ENCODE assay signal across 11 cellular contexts in the genomic region with DNA sequence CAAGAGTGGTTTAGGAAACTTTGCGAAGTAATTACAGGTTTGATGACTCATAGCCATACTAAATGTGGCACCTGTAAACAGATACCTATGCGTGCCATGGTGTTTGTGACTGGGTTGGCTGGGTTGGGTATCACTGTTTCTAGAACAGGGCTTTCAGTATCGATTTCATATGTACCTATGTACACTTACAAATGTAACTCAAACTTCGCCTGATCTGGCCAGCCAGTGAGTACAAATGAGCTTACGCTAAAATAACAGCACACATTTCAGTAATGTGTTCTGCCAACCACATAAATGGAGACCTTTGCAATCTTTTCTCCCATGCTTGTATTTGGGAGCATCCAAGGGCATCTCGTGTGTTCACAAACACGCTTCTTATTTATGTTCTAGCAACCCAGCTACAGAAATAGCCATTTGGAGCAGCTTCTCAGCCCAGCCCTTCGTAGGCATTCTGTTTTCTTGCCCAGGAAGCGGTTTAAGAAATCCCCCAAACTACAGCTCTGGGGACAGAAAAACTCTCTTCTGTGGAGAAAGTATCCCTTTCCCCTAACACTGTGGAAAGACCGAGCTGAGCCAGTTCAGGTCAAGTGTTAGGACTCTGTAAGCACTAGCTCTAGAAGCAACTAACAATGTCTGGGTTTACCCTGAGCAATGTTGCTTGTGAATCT. TPM values are rescaled to one million over a fixed set of nuclear protein-coding genes. Genes with fewer than 3 reads are reported as not detected.
DNase-seq lines count a peak whose midpoint lies in the region; ATAC-seq and TF ChIP-seq lines count a peak whose summit lies in the region.
"Had no signal": no experiment of that assay in that cellular context is flagged by ENCODE, and none has a peak within 500 bp of the region (broad histone marks: within the 10 kb centered on the region; RNA-seq: fewer than 3 reads in every experiment).

No MANE protein-coding gene starts in this region.

- H3K4me1 ChIP-seq in SJCRH30 = no peaks in the 10 kb centered on the region

- CTCF ChIA-PET in activated CD4-positive, alpha-beta memory T cell treated with anti-CD3 and anti-CD28 coated beads, Interleukin-2, amount 10 ng/mL, durations not matched to agents 7 days and 5 days (lab: Charles Lee) = interaction anchor here (0.6 to 2.2 kb wide), 11 partner anchors 8 to 433 kb away, joined by 3 to 11 read pairs (median 3); a partner anchor contains a TSS

- no peaks in the 10 kb centered on the region for H3K27me3 Mint-ChIP-seq in activated CD4-positive, alpha-beta memory T cell treated with anti-CD3 and anti-CD28 coated beads, Interleukin-2, amount 10 ng/mL, durations not matched to agents 7 days and 5 days
- H3K27me3 Mint-ChIP-seq in nephron (ENCODE audit: low read depth) = peaks cover 5% of the 10 kb centered on the region

- POLR2A ChIA-PET in activated CD4-positive, alpha-beta memory T cell treated with anti-CD3 and anti-CD28 coated beads, Interleukin-2, amount 10 ng/mL, durations not matched to agents 7 days and 5 days (lab: Charles Lee) = interaction anchor here (0.6 to 4.2 kb wide), 30 partner anchors 10 to 434 kb away, joined by 3 to 58 read pairs (median 5); a partner anchor contains a TSS

- H3K36me3 ChIP-seq in SJCRH30 = no peaks in the 10 kb centered on the region
- H3K36me3 ChIP-seq: SJSA1 had no signal

- no peaks in the 10 kb centered on the region for H3K9me3 Mint-ChIP-seq in activated CD4-positive, alpha-beta memory T cell treated with anti-CD3 and anti-CD28 coated beads, Interleukin-2, amount 10 ng/mL, durations not matched to agents 7 days and 5 days
- H3K9me3 Mint-ChIP-seq in nephron = no peaks in the 10 kb centered on the region

- H3K27ac ChIP-seq in SJCRH30 = no peak overlapping the region
- H3K27ac ChIP-seq: 22Rv1, SJSA1 had no signal

- H3K4me3 Mint-ChIP-seq in activated CD4-positive, alpha-beta memory T cell treated with anti-CD3 and anti-CD28 coated beads, Interleukin-2, amount 10 ng/mL, durations not matched to agents 7 days and 5 days = peak overlapping the region; percentile 46
- H3K4me3 Mint-ChIP-seq in nephron = no peak overlapping the region

- ATAC-seq in HG03378 (IDR thresholded peaks at IDR 0.05; ENCODE audit: unreplicated experiment) = peak; percentile 97

- H3K27me3 ChIP-seq in SJCRH30 = no peaks in the 10 kb centered on the region
- H3K27me3 ChIP-seq: SJSA1 had no signal

- H3K4me3 ChIP-seq in SJCRH30 = no peak overlapping the region
- H3K4me3 ChIP-seq: SJSA1 had no signal

- peak overlapping the region; percentile 96 for H3K27ac Mint-ChIP-seq in activated CD4-positive, alpha-beta memory T cell treated with anti-CD3 and anti-CD28 coated beads, Interleukin-2, amount 10 ng/mL, durations not matched to agents 7 days and 5 days
- H3K27ac Mint-ChIP-seq in nephron = peak overlapping the region in 2 of 3 experiments; percentile 4 to 42

- no peak for TF ChIP-seq CTCF in nephron (IDR thresholded peaks at IDR 0.05; ENCODE audit: unreplicated experiment in 3 of 3)

- peak; percentile 8 for DNase-seq in DMS 273 (lab: John Stamatoyannopoulos, UW; ENCODE audit: unreplicated experiment)
- DNase-seq in DMS 273 treated with DMSO at 0.1 percent for 48 hours (lab: John Stamatoyannopoulos, UW) = no peak
- DNase-seq in activated CD4-positive, alpha-beta memory T cell treated with anti-CD3 and anti-CD28 coated beads, Interleukin-2, amount 10 ng/mL, durations not matched to agents 7 days and 5 days = peak; percentile 82
- no peak for DNase-seq in hippocampal formation (lab: John Stamatoyannopoulos, UW)
- no peak for DNase-seq in SJCRH30
- no peak for DNase-seq in retina
- DNase-seq: left cardiac atrium had no signal

- no peaks in the 10 kb centered on the region for H3K9me3 ChIP-seq in SJCRH30 (replicated peaks)
- H3K9me3 ChIP-seq: SJSA1 had no signal

- H3K4me1 Mint-ChIP-seq in activated CD4-positive, alpha-beta memory T cell treated with anti-CD3 and anti-CD28 coated beads, Interleukin-2, amount 10 ng/mL, durations not matched to agents 7 days and 5 days = peaks cover 61% of the 10 kb centered on the region
- peaks cover 69% of the 10 kb centered on the region for H3K4me1 Mint-ChIP-seq in nephron

- peaks cover 6% of the 10 kb centered on the region for H3K36me3 Mint-ChIP-seq in activated CD4-positive, alpha-beta memory T cell treated with anti-CD3 and anti-CD28 coated beads, Interleukin-2, amount 10 ng/mL, durations not matched to agents 7 days and 5 days (ENCODE audit: low read depth)
- H3K36me3 Mint-ChIP-seq in nephron (ENCODE audit: low read depth) = no peaks in the 10 kb centered on the region

RNA-seq across cellular contexts. Expression of a gene that starts 42.3 kb away (rescaled TPM):
- 10 to 100 TPM; 21.8 to 24.4 TPM for total RNA-seq in activated CD4-positive, alpha-beta memory T cell treated with anti-CD3 and anti-CD28 coated beads, Interleukin-2, amount 10 ng/mL, durations not matched to agents 7 days and 5 days
- total RNA-seq in SJCRH30 (2014; rRNA removed; shearing (Covaris generic)) = 21.8 and 22.9 TPM in 2 replicates

Comparison
In these comparisons a context has a peak if more than half of its experiments do, and no peak if none do; other contexts are left out.
1. DNase-seq: peak in DMS 273 (single experiment) and activated CD4-positive, alpha-beta memory T cell treated with anti-CD3 and anti-CD28 coated beads, Interleukin-2, amount 10 ng/mL, durations not matched to agents 7 days and 5 days (single experiment); none in DMS 273 treated with DMSO at 0.1 percent for 48 hours (single experiment), hippocampal formation (0 of 2), SJCRH30 (0 of 2) and retina (single experiment).